Comparison of ENCODE assay signal across 1 cellular context in genomic region chr4:103198111-103198765, GRCh38.
A peak's percentile ranks its signal among the peaks of the same experiment; 100 is the strongest.
TF ChIP-seq lines count a peak whose summit lies in the region.

TSS of gene CENPE (minus strand) at chr4:103198343. CDS start at chr4:103198319, 24 bp downstream.

TF ChIP-seq in K562, 482 proteins besides CTCF, POLR2A, EP300 and RAD21 (continued from another document and continues in another):
- peak; percentile 73 for TF ChIP-seq KDM5B (IDR thresholded peaks at IDR 0.05; ENCODE audit: insufficient replicate concordance, low read depth, low read length)
- TF ChIP-seq ZNF280A (IDR thresholded peaks at IDR 0.05; ENCODE audit: low read depth, partially characterized antibody) = no peak
- TF ChIP-seq ZNF830 (CRISPR knock-in tag; IDR thresholded peaks at IDR 0.05) = no peak
- TF ChIP-seq NR2F6 (CRISPR knock-in tag; IDR thresholded peaks at IDR 0.05) = no peak
- no peak for TF ChIP-seq ZNF41 (CRISPR knock-in tag; conservative IDR thresholded peaks at IDR 0.05)
- peak; percentile 92 for TF ChIP-seq BHLHE40 (IDR thresholded peaks at IDR 0.05; ENCODE audit: low read length)
- TF ChIP-seq CC2D1A (IDR thresholded peaks at IDR 0.05) = peak; percentile 96
- TF ChIP-seq ZBTB17 (CRISPR knock-in tag; IDR thresholded peaks at IDR 0.05) = 0 out of 2 replicates have a peak, but pooled peaks have one; percentile 44
- TF ChIP-seq CREB3L1 (IDR thresholded peaks at IDR 0.05; ENCODE audit: borderline replicate concordance, low read depth) = no peak
- no peak for TF ChIP-seq NR0B1 (IDR thresholded peaks at IDR 0.05; ENCODE audit: partially characterized antibody)
- no peak for TF ChIP-seq SMARCA5 (IDR thresholded peaks at IDR 0.05)
- TF ChIP-seq NELFE (IDR thresholded peaks at IDR 0.05; ENCODE audit: insufficient read depth, insufficient read length) = no peak
- TF ChIP-seq ZNF740 (CRISPR knock-in tag; IDR thresholded peaks at IDR 0.05) = peak; percentile 20; the same call in 1 of the 2 replicates
- TF ChIP-seq ZNF740 (tag; IDR thresholded peaks at IDR 0.05) = no peak
- no peak for TF ChIP-seq CBFA2T3 (IDR thresholded peaks at IDR 0.05)
- TF ChIP-seq NFE2L1 (tag; IDR thresholded peaks at IDR 0.05; ENCODE audit: borderline replicate concordance, low read depth) = no peak
- no peak for TF ChIP-seq ARID3B (CRISPR knock-in tag; IDR thresholded peaks at IDR 0.05; ENCODE audit: borderline replicate concordance)
- no peak for TF ChIP-seq SMAD3 (CRISPR knock-in tag; conservative IDR thresholded peaks at IDR 0.05)
- no peak for TF ChIP-seq DNMT1 (IDR thresholded peaks at IDR 0.05)
- no peak for TF ChIP-seq ELF4 (CRISPR knock-in tag; IDR thresholded peaks at IDR 0.05)
- no peak for TF ChIP-seq POU5F1 (IDR thresholded peaks at IDR 0.05; ENCODE audit: borderline replicate concordance, low read depth, low read length, partially characterized antibody)
- TF ChIP-seq NCOA6 (IDR thresholded peaks at IDR 0.05) = no peak
- 0 out of 2 replicates have a peak, but pooled peaks have one; percentile 7 for TF ChIP-seq NFE2 (IDR thresholded peaks at IDR 0.05; ENCODE audit: low read depth)
- no peak for TF ChIP-seq PML (IDR thresholded peaks at IDR 0.05; ENCODE audit: low read length)
- no peak for TF ChIP-seq CEBPZ (IDR thresholded peaks at IDR 0.05; ENCODE audit: borderline replicate concordance, low read depth, low read length)
- TF ChIP-seq BRD4 (IDR thresholded peaks at IDR 0.05) = no peak
- no peak for TF ChIP-seq ETS2 (tag; IDR thresholded peaks at IDR 0.05; ENCODE audit: borderline replicate concordance, poor library complexity, severe bottlenecking)
- TF ChIP-seq JUNB (CRISPR knock-in tag; conservative IDR thresholded peaks at IDR 0.05) = no peak
- TF ChIP-seq NKRF (IDR thresholded peaks at IDR 0.05; ENCODE audit: borderline replicate concordance) = 0 out of 2 replicates have a peak, but pooled peaks have one; percentile 66
- 0 out of 2 replicates have a peak, but pooled peaks have one; percentile 45 for TF ChIP-seq ZNF511 (CRISPR knock-in tag; IDR thresholded peaks at IDR 0.05)
- peak; percentile 95 to 96 for TF ChIP-seq MNT (conservative IDR thresholded peaks at IDR 0.05)
- TF ChIP-seq SIN3B (IDR thresholded peaks at IDR 0.05; ENCODE audit: low read depth) = peak; percentile 57
- peak; percentile 60 for TF ChIP-seq TAF1 (IDR thresholded peaks at IDR 0.05; ENCODE audit: control insufficient read depth, extremely low read depth, insufficient read depth, low read length, severe bottlenecking)
- no peak for TF ChIP-seq KDM2B (CRISPR knock-in tag; IDR thresholded peaks at IDR 0.05)
- TF ChIP-seq CCAR2 (IDR thresholded peaks at IDR 0.05; ENCODE audit: low read depth, low read length) = no peak
- TF ChIP-seq GABPB2 (CRISPR knock-in tag; conservative IDR thresholded peaks at IDR 0.05) = no peak
- no peak for TF ChIP-seq TFE3 (CRISPR knock-in tag; IDR thresholded peaks at IDR 0.05)
- TF ChIP-seq KDM4B (IDR thresholded peaks at IDR 0.05; ENCODE audit: borderline replicate concordance in 2 of 2, low read depth in 1 of 2) = no peak
- peak; percentile 96 for TF ChIP-seq ZBTB12 (CRISPR knock-in tag; IDR thresholded peaks at IDR 0.05)
- no peak; the same call in 1 of the 2 replicates for TF ChIP-seq TEAD4 (IDR thresholded peaks at IDR 0.05; ENCODE audit: low read length)
- no peak for TF ChIP-seq TEAD4 (CRISPR knock-in tag; IDR thresholded peaks at IDR 0.05; ENCODE audit: borderline replicate concordance)
- no peak for TF ChIP-seq MCM2 (IDR thresholded peaks at IDR 0.05; ENCODE audit: low read depth)
- TF ChIP-seq ZNF644 (tag; IDR thresholded peaks at IDR 0.05; ENCODE audit: low read depth) = no peak
- no peak for TF ChIP-seq OTX1 (CRISPR knock-in tag; IDR thresholded peaks at IDR 0.05)
